ENCODE assay signal across 10 cellular contexts in the genomic region with DNA sequence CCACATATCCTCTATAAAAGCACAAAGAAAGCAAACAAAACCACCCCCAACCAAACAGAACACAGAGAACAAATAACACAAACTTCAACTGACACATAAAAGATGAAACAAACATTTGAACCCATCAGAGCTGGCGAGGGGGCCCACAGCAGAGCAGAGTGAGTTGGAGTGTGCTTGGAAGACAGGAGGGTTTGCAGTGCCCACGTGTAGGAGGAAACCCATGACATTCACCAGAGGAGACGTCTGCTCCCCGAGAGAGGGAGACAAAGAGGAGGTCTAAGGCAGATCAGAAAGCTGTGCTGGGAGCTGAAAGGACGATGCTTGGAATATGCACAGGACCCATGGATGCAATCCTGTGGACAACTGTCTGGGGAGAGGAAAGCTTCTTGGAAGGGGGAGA. TPM values are rescaled to one million over a fixed set of nuclear protein-coding genes. Genes with fewer than 3 reads are reported as not detected.
A peak's percentile ranks its signal among the peaks of the same experiment; 100 is the strongest.
DNase-seq lines count a peak whose midpoint lies in the region; ATAC-seq and TF ChIP-seq lines count a peak whose summit lies in the region.
"Had no signal": no experiment of that assay in that cellular context is flagged by ENCODE, and none has a peak within 500 bp of the region (broad histone marks: within the 10 kb centered on the region; RNA-seq: fewer than 3 reads in every experiment).

No MANE protein-coding gene starts in this region.

- ATAC-seq in HG03354 (IDR thresholded peaks at IDR 0.05; ENCODE audit: poor library complexity, severe bottlenecking, unreplicated experiment) (peak; percentile 66), HG03139 (IDR thresholded peaks at IDR 0.05; ENCODE audit: unreplicated experiment) (no peak)
- ATAC-seq: left lobe of liver had no signal

- H3K79me2 ChIP-seq in osteoblast (ENCODE audit: insufficient read depth, low read length) = no peaks in the 10 kb centered on the region

- no peak for TF ChIP-seq POLR2A in tibial nerve (IDR thresholded peaks at IDR 0.05)

- no peaks in the 10 kb centered on the region for H3K36me3 ChIP-seq in WERI-Rb-1
- H3K36me3 ChIP-seq in osteoblast (ENCODE audit: insufficient read depth, low read length) = no peaks in the 10 kb centered on the region
- no peaks in the 10 kb centered on the region for H3K36me3 ChIP-seq in tibial nerve

- peaks cover 94% of the 10 kb centered on the region for H3K27me3 ChIP-seq in WERI-Rb-1 (ENCODE audit: insufficient read depth, low read depth, severe bottlenecking)
- peaks cover 6% of the 10 kb centered on the region for H3K27me3 ChIP-seq in osteoblast (ENCODE audit: insufficient read depth, low read length)
- H3K27me3 ChIP-seq in tibial nerve = peaks cover 0 to 3% of the 10 kb centered on the region in 2 donors

- no peak overlapping the region for H3K4me3 ChIP-seq in WERI-Rb-1 (ENCODE audit: low read depth, low read length)
- H3K4me3 ChIP-seq in osteoblast (ENCODE audit: insufficient read depth, low read length) = no peak overlapping the region
- H3K4me3 ChIP-seq in tibial nerve = no peak overlapping the region

- H3K27ac ChIP-seq in WERI-Rb-1 (no peak overlapping the region), osteoblast (ENCODE audit: low read depth, low read length) (no peak overlapping the region), tibial nerve (no peak overlapping the region)

- no peak for TF ChIP-seq EP300 in tibial nerve (IDR thresholded peaks at IDR 0.05)

- 23 to 24% methylated on average over 5 of the region's 5 CpGs for WGBS in tibial nerve, 2 donors

- H3K4me1 ChIP-seq in osteoblast (ENCODE audit: insufficient read depth, low read length) (no peaks in the 10 kb centered on the region), tibial nerve (no peaks in the 10 kb centered on the region)

- H2AFZ ChIP-seq in osteoblast (ENCODE audit: low read length) = no peak overlapping the region

- H4K20me1 ChIP-seq in osteoblast (ENCODE audit: insufficient read depth, low read length) = no peaks in the 10 kb centered on the region

- TF ChIP-seq CTCF in WERI-Rb-1 (IDR thresholded peaks at IDR 0.05; ENCODE audit: low read depth, low read length) = peak; percentile 79
- TF ChIP-seq CTCF in osteoblast (IDR thresholded peaks at IDR 0.05; ENCODE audit: extremely low read depth, low read depth, low read length) = peak; percentile 68
- TF ChIP-seq CTCF in tibial nerve (IDR thresholded peaks at IDR 0.05) = no peak

- peak; percentile 28 for DNase-seq in NCI-H146 (lab: John Stamatoyannopoulos, UW)
- no peak for DNase-seq in NCI-H146 treated with DMSO at 0.1 percent for 48 hours (lab: John Stamatoyannopoulos, UW; ENCODE audit: unreplicated experiment)
- DNase-seq in WERI-Rb-1 = peak; percentile 51
- peak; percentile 97 for DNase-seq in osteoblast (ENCODE audit: insufficient read length, low spot score, missing footprints)
- no peak for DNase-seq in tibial nerve (ENCODE audit: low spot score in 2 of 2)
- no peak for DNase-seq in activated effector memory CD4-positive, alpha-beta T cell treated with anti-CD3 and anti-CD28 coated beads, Interleukin-2, amount 50 U/mL, for 16 hours
- DNase-seq: activated T-cell treated with anti-CD3 and anti-CD28 coated beads, Interleukin-2, amount 50 U/mL, for 4 hours had no signal

- H3K4me2 ChIP-seq in osteoblast (ENCODE audit: insufficient read depth, low read length) = no peak overlapping the region

- peaks cover 14% of the 10 kb centered on the region for H3K9me3 ChIP-seq in WERI-Rb-1 (ENCODE audit: severe bottlenecking)
- no peaks in the 10 kb centered on the region for H3K9me3 ChIP-seq in osteoblast (ENCODE audit: low read depth, low read length)
- H3K9me3 ChIP-seq in tibial nerve = peaks cover 0 to 8% (median 0%) of the 10 kb centered on the region in 4 donors

RNA-seq across cellular contexts. Expression of gene MRPL36, which starts 27.0 kb away (rescaled TPM):
- total RNA-seq in osteoblast (35.1 and 35.7 TPM in 2 replicates), tibial nerve (10 to 100 TPM; 18.2 to 54.0 (median 27.8) TPM)

RNA-seq across cellular contexts. Expression of gene NDUFS6, which starts 28.6 kb away (rescaled TPM):
- 19.2 and 23.9 TPM in 2 replicates for total RNA-seq in osteoblast
- total RNA-seq in tibial nerve = 10 to 100 TPM; 28.2 to 62.0 (median 40.3) TPM

Comparison
In these comparisons a context has a peak if more than half of its experiments do, and no peak if none do; other contexts are left out.
1. DNase-seq: peak in NCI-H146 (single experiment), WERI-Rb-1 (single experiment) and osteoblast (single experiment); none in NCI-H146 treated with DMSO at 0.1 percent for 48 hours (single experiment), tibial nerve (0 of 2) and activated effector memory CD4-positive, alpha-beta T cell treated with anti-CD3 and anti-CD28 coated beads, Interleukin-2, amount 50 U/mL, for 16 hours (single experiment).
2. CTCF ChIP-seq: peak in WERI-Rb-1 (single experiment) and osteoblast (single experiment); none in tibial nerve (0 of 5).